8 cellular contexts compared by ENCODE assay signal in the genomic region with DNA sequence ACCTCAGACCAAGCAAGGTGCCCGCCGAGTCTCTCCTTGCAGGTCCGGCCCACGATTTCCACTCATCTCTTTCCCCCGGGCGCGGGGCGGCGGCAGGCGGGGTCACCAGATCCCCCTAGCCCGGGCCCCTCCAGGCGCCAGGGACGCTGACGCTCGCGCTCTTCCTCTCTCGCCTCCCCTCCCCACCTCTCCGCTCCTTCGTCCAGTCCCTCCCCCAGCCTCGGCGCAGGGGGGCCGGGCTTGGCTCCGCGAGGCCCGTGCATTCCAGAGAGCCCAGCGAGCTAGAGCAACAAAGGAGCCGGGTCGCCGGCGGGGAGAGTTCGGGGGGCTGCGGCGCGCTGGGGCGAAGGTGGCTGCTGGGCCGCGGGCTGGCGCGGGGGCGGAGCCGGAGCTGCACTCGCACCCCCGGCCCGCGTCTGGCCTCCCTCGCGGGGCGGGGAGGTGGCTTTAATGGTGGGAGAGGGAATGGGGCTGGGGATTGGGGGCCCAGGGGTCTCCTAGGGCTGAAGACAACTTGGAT. TPM values are rescaled to one million over a fixed set of nuclear protein-coding genes. Genes with fewer than 3 reads are reported as not detected.
A peak's percentile ranks its signal among the peaks of the same experiment; 100 is the strongest.
DNase-seq lines count a peak whose midpoint lies in the region; FAIRE-seq and TF ChIP-seq lines count a peak whose summit lies in the region.

A gene (plus strand): TSS at position 262 of the 520 bp plus-strand sequence. CDS start 519 bp downstream, outside the sequence.

- H3K27ac ChIP-seq in SJCRH30, result peak within 1 kb of the TSS; percentile 40; the same call in 1 of the 2 replicates
- no peak within 1 kb of the TSS for H3K27ac ChIP-seq in endothelial cell of umbilical vein (ENCODE audit: insufficient read depth, low read depth, low read length)
- peak within 1 kb of the TSS; percentile 64 to 74 for H3K27ac ChIP-seq in uterus

- intact Hi-C loops in endothelial cell of umbilical vein (cut with micrococcal nuclease), result no loop called here
- intact Hi-C loops in uterus (cut with DNase I; ENCODE audit: low total_unique reads), result no loop called here

- dilution Hi-C loops in endothelial cell of umbilical vein (cut with MboI; ENCODE audit: extremely low pct_ligation_motif_present, low sequenced_read_pairs), result no loop called here

- no peak for TF ChIP-seq POLR2A in endothelial cell of umbilical vein (IDR thresholded peaks at IDR 0.05; ENCODE audit: low read depth, low read length)
- TF ChIP-seq POLR2A in uterus (IDR thresholded peaks at IDR 0.05), result peak in 1 of 2 donors; percentile 52

- H3K4me1 ChIP-seq in SJCRH30 (peaks cover 9% of the 10 kb centered on the region), endothelial cell of umbilical vein (ENCODE audit: control insufficient read depth, extremely low read depth, insufficient read depth, low read length) (peaks cover 4% of the 10 kb centered on the region), uterus (no peaks in the 10 kb centered on the region)

- H3K27me3 ChIP-seq in SJCRH30, result no peaks in the 10 kb centered on the region
- H3K27me3 ChIP-seq in endothelial cell of umbilical vein (ENCODE audit: control insufficient read depth in 2 of 2, insufficient read depth in 2 of 2, low read length in 2 of 2), result peaks cover 5 to 11% of the 10 kb centered on the region in 2 experiments
- H3K27me3 ChIP-seq in uterus, result no peaks in the 10 kb centered on the region

- H2AFZ ChIP-seq in endothelial cell of umbilical vein (ENCODE audit: low read depth, low read length), result peak within 1 kb of the TSS; percentile 76

- H3K9me3 ChIP-seq in SJCRH30 (replicated peaks) (no peaks in the 10 kb centered on the region), endothelial cell of umbilical vein (replicated peaks; ENCODE audit: control insufficient read depth, insufficient read depth, low read length) (no peaks in the 10 kb centered on the region), uterus (no peaks in the 10 kb centered on the region)

- no peak for TF ChIP-seq CTCF in AG09309 (IDR thresholded peaks at IDR 0.05; ENCODE audit: control insufficient read depth, insufficient read depth, low read depth, low read length, missing control alignments)
- TF ChIP-seq CTCF in GM13977 (IDR thresholded peaks at IDR 0.05; ENCODE audit: extremely low read depth, insufficient read depth, missing control alignments), result no peak
- TF ChIP-seq CTCF in endothelial cell of umbilical vein (IDR thresholded peaks at IDR 0.05; ENCODE audit: extremely low read depth in 1 of 2, insufficient read depth in 1 of 2, low read depth in 1 of 2, low read length in 2 of 2), result no peak
- TF ChIP-seq CTCF in uterus (IDR thresholded peaks at IDR 0.05), result no peak

- peak within 1 kb of the TSS; percentile 70 for H3K4me3 ChIP-seq in AG09309 (ENCODE audit: control insufficient read depth, low read depth, low read length)
- peak within 1 kb of the TSS; percentile 89 for H3K4me3 ChIP-seq in SJCRH30
- H3K4me3 ChIP-seq in endothelial cell of umbilical vein (replicated peaks in 1 of 3; ENCODE audit: insufficient read depth in 1 of 3, low read depth in 1 of 3, low read length in 3 of 3), result peak within 1 kb of the TSS; percentile 34 to 79 (median 42)
- H3K4me3 ChIP-seq in uterus, result peak within 1 kb of the TSS; percentile 51 to 78

- BruUV-seq in endothelial cell of umbilical vein (replicated peaks; lab: Mats Ljungman, UMichigan), result no TSS peak

- no peaks in the 10 kb centered on the region for H3K79me2 ChIP-seq in endothelial cell of umbilical vein (ENCODE audit: control insufficient read depth, insufficient read depth, low read length)

- peak within 1 kb of the TSS; percentile 75 for H3K4me2 ChIP-seq in endothelial cell of umbilical vein (ENCODE audit: insufficient read depth, low read length)

- H3K9me1 ChIP-seq in endothelial cell of umbilical vein (replicated peaks; ENCODE audit: control insufficient read depth, extremely low read depth, insufficient read depth, low read length), result no peaks in the 10 kb centered on the region

- DNase-seq in AG09309 (ENCODE audit: low read depth) (no peak), GM13977 (ENCODE audit: low spot score) (peak; percentile 79), SJCRH30 (peak; percentile 80 to 83), endothelial cell of umbilical vein (ENCODE audit: low read depth, low spot score) (peak; percentile 61), mucosa of gallbladder (ENCODE audit: low spot score) (peak; percentile 31), uterus (peak; percentile 51 to 70), cerebellar cortex (ENCODE audit: low spot score) (no peak)
- no peak for DNase-seq in activated CD4-positive, CD25-positive, alpha-beta regulatory T cell treated with anti-CD3 and anti-CD28 coated beads, Interleukin-2, amount 50 U/mL, for 72 hours

- CTCF ChIA-PET in endothelial cell of umbilical vein (lab: Charles Lee), result interaction anchor here (0.6 to 3.9 kb wide), 4 partner anchors 20 to 87 kb away, joined by 3 to 32 read pairs (median 6); no protein-coding TSS in a partner anchor

- peak; percentile 46 for FAIRE-seq in endothelial cell of umbilical vein (lab: Jason Lieb, UNC)

- POLR2A ChIA-PET in endothelial cell of umbilical vein (lab: Charles Lee), result no interaction called here

- no peaks in the 10 kb centered on the region for H4K20me1 ChIP-seq in endothelial cell of umbilical vein (replicated peaks; ENCODE audit: control insufficient read depth, extremely low read depth, insufficient read depth, low read length)

- in situ Hi-C loops in GM13977 (cut with MboI; ENCODE audit: low pct_unique_long_range_greater_than_20kb, low sequenced_read_pairs, unreplicated experiment), result no loop called here

- peak within 1 kb of the TSS; percentile 47 for H3K9ac ChIP-seq in endothelial cell of umbilical vein (replicated peaks; ENCODE audit: extremely low read depth, insufficient read depth, low read length)

- H3K36me3 ChIP-seq in SJCRH30, result 0 out of 2 replicates have a peak, but pooled peaks cover 3% of the 10 kb centered on the region
- no peaks in the 10 kb centered on the region for H3K36me3 ChIP-seq in endothelial cell of umbilical vein (ENCODE audit: control insufficient read depth in 2 of 2, extremely low read depth in 1 of 2, insufficient read depth in 2 of 2, low read length in 2 of 2)
- no peaks in the 10 kb centered on the region for H3K36me3 ChIP-seq in uterus

TF ChIP-seq in endothelial cell of umbilical vein, 7 proteins besides CTCF, POLR2A, EP300 and RAD21:
- TF ChIP-seq FOS (IDR thresholded peaks at IDR 0.05; ENCODE audit: borderline replicate concordance, insufficient read depth, low read length) (no peak), GATA2 (IDR thresholded peaks at IDR 0.05; ENCODE audit: insufficient read depth, insufficient read length, low read depth, low read length) (no peak), JUN (IDR thresholded peaks at IDR 0.05; ENCODE audit: borderline replicate concordance, insufficient read depth, insufficient read length, low read depth) (no peak), POLR2AphosphoS5 (IDR thresholded peaks at IDR 0.05; ENCODE audit: insufficient read depth, low read depth, low read length) (peak; percentile 37)
- TF ChIP-seq, protein P1, sequence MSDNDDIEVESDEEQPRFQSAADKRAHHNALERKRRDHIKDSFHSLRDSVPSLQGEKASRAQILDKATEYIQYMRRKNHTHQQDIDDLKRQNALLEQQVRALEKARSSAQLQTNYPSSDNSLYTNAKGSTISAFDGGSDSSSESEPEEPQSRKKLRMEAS (IDR thresholded peaks at IDR 0.05; ENCODE audit: insufficient read depth, insufficient read length), result no peak

RNA-seq across cellular contexts. Expression of the gene that starts here (rescaled TPM):
- 40.5 and 43.2 TPM in 2 replicates for total RNA-seq in SJCRH30 (2014; rRNA removed; shearing (Covaris generic))
- total RNA-seq in endothelial cell of umbilical vein (13.0 and 13.2 TPM in 2 replicates), mucosa of gallbladder (15.8 TPM), uterus (10 to 100 TPM in 3 of 4 donors, 1 to 10 TPM in 1; 7.4 to 94.6 (median 27.7) TPM)
- polyA plus RNA-seq in endothelial cell of umbilical vein, result 16.4 and 16.5 TPM in 2 replicates
- polyA plus RNA-seq in endothelial cell of umbilical vein (2011; cell fraction: cytosol; rRNA removed), result 10.2 and 12.0 TPM in 2 replicates
- polyA plus RNA-seq in endothelial cell of umbilical vein (2011; cell fraction: nucleus; rRNA removed), result 27.0 and 29.9 TPM in 2 replicates
- 7.3 and 12.4 TPM in 2 replicates for polyA plus RNA-seq in endothelial cell of umbilical vein (2012)
- polyA minus RNA-seq in endothelial cell of umbilical vein, result 20.3 and 27.1 TPM in 2 replicates
- polyA minus RNA-seq in endothelial cell of umbilical vein (2011; cell fraction: cytosol; rRNA and poly(A)+ RNA removed), result not detected
- 8.1 and 9.0 TPM in 2 replicates for polyA minus RNA-seq in endothelial cell of umbilical vein (2011; cell fraction: nucleus; rRNA and poly(A)+ RNA removed)

Comparison
In these comparisons a context has a peak if more than half of its experiments do, and no peak if none do; other contexts are left out.
1. DNase-seq: peak in GM13977 (single experiment), SJCRH30 (2 of 2), endothelial cell of umbilical vein (single experiment), mucosa of gallbladder (single experiment) and uterus (2 of 2); none in AG09309 (single experiment), activated CD4-positive, CD25-positive, alpha-beta regulatory T cell treated with anti-CD3 and anti-CD28 coated beads, Interleukin-2, amount 50 U/mL, for 72 hours (single experiment) and cerebellar cortex (single experiment).
2. Peak in every context shown above with its lines, with median percentiles within 50 percentile points of each other: H3K4me3 ChIP-seq.